ENCODE assay signal across 10 cellular contexts in genomic region chr4:89000844-89001360, GRCh38. TPM values are rescaled to one million over a fixed set of nuclear protein-coding genes. Genes with fewer than 3 reads are reported as not detected.
A peak's percentile ranks its signal among the peaks of the same experiment; 100 is the strongest.
DNase-seq lines count a peak whose midpoint lies in the region; ATAC-seq and TF ChIP-seq lines count a peak whose summit lies in the region.
"Had no signal": no experiment of that assay in that cellular context is flagged by ENCODE, and none has a peak within 500 bp of the region (broad histone marks: within the 10 kb centered on the region; RNA-seq: fewer than 3 reads in every experiment).

No MANE protein-coding gene starts in this region.

- H3K27ac Mint-ChIP-seq in activated CD4-positive, alpha-beta memory T cell treated with anti-CD3 and anti-CD28 coated beads, Interleukin-2, amount 10 ng/mL, durations not matched to agents 7 days and 5 days = no peak overlapping the region

- in situ Hi-C loops in Caki2 (cut with HindIII; ENCODE audit: low pct_unique_long_range_greater_than_20kb, low sequenced_read_pairs) = loop anchor here (25.0 kb wide), 1 partner anchor 189 kb away; no protein-coding TSS in a partner anchor

- ATAC-seq in RWPE2 (ENCODE audit: low read depth) = peak; percentile 84
- ATAC-seq in activated CD4-positive, CD25-positive, alpha-beta regulatory T cell treated with anti-CD3 and anti-CD28 coated beads, Interleukin-2, amount 50 U/mL, for 24 hours = no peak

- H3K36me3 ChIP-seq in RWPE2 (ENCODE audit: low read depth) = no peaks in the 10 kb centered on the region
- H3K36me3 ChIP-seq: gastrocnemius medialis, spleen had no signal

- no peaks in the 10 kb centered on the region for H3K27me3 Mint-ChIP-seq in activated CD4-positive, alpha-beta memory T cell treated with anti-CD3 and anti-CD28 coated beads, Interleukin-2, amount 10 ng/mL, durations not matched to agents 7 days and 5 days

- H3K4me1 Mint-ChIP-seq in activated CD4-positive, alpha-beta memory T cell treated with anti-CD3 and anti-CD28 coated beads, Interleukin-2, amount 10 ng/mL, durations not matched to agents 7 days and 5 days = no peaks in the 10 kb centered on the region

- no peak for TF ChIP-seq CTCF in RWPE2 (IDR thresholded peaks at IDR 0.05; ENCODE audit: poor library complexity, severe bottlenecking)

- no peak overlapping the region for H3K4me3 ChIP-seq in RWPE2 (ENCODE audit: severe bottlenecking)
- H3K4me3 ChIP-seq: gastrocnemius medialis, spleen had no signal

- CTCF ChIA-PET in activated CD4-positive, alpha-beta memory T cell treated with anti-CD3 and anti-CD28 coated beads, Interleukin-2, amount 10 ng/mL, durations not matched to agents 7 days and 5 days (lab: Charles Lee) = interaction anchor here (0.9 kb wide), 1 partner anchor 342 kb away, joined by 3 read pairs; no protein-coding TSS in a partner anchor

- H3K9me3 ChIP-seq in RWPE2 (ENCODE audit: severe bottlenecking) = peaks cover 2% of the 10 kb centered on the region
- H3K9me3 ChIP-seq: gastrocnemius medialis had no signal

- no peaks in the 10 kb centered on the region for H3K9me3 Mint-ChIP-seq in activated CD4-positive, alpha-beta memory T cell treated with anti-CD3 and anti-CD28 coated beads, Interleukin-2, amount 10 ng/mL, durations not matched to agents 7 days and 5 days

- no peak overlapping the region for H3K27ac ChIP-seq in RWPE2 (ENCODE audit: poor library complexity, severe bottlenecking)
- H3K27ac ChIP-seq: gastrocnemius medialis, spleen had no signal

- no peak overlapping the region for H3K4me3 Mint-ChIP-seq in activated CD4-positive, alpha-beta memory T cell treated with anti-CD3 and anti-CD28 coated beads, Interleukin-2, amount 10 ng/mL, durations not matched to agents 7 days and 5 days

- H3K27me3 ChIP-seq in RWPE2 (ENCODE audit: insufficient read depth, poor library complexity, severe bottlenecking) = no peaks in the 10 kb centered on the region
- H3K27me3 ChIP-seq: gastrocnemius medialis, spleen had no signal

- POLR2A ChIA-PET in activated CD4-positive, alpha-beta memory T cell treated with anti-CD3 and anti-CD28 coated beads, Interleukin-2, amount 10 ng/mL, durations not matched to agents 7 days and 5 days (lab: Charles Lee) = no interaction called here

- no peaks in the 10 kb centered on the region for H3K36me3 Mint-ChIP-seq in activated CD4-positive, alpha-beta memory T cell treated with anti-CD3 and anti-CD28 coated beads, Interleukin-2, amount 10 ng/mL, durations not matched to agents 7 days and 5 days (ENCODE audit: low read depth)

- peaks cover 13% of the 10 kb centered on the region for H3K4me1 ChIP-seq in RWPE2 (ENCODE audit: insufficient read depth, poor library complexity, severe bottlenecking)
- H3K4me1 ChIP-seq: spleen had no signal

- DNase-seq in Caki2 (ENCODE audit: low read depth) (peak; percentile 35), NCI-H1092 (lab: John Stamatoyannopoulos, UW) (peak; percentile 97), RWPE2 (ENCODE audit: low spot score) (no peak), glomerular endothelial cell (ENCODE audit: extremely low read depth, low read depth, low spot score) (peak; percentile 81), GM19238 (ENCODE audit: insufficient read length, low spot score) (no peak)
- no peak for DNase-seq in activated CD8-positive, alpha-beta memory T cell treated with anti-CD3 and anti-CD28 coated beads, Interleukin-2, amount 50 U/mL, for 48 hours
- DNase-seq in activated CD4-positive, alpha-beta memory T cell treated with anti-CD3 and anti-CD28 coated beads, Interleukin-2, amount 10 ng/mL, durations not matched to agents 7 days and 5 days = no peak
- DNase-seq: gastrocnemius medialis, spleen had no signal

RNA-seq across cellular contexts. Expression of gene FAM13A, which starts 56.1 kb away (rescaled TPM):
- total RNA-seq in Caki2 (2014; rRNA removed; shearing (Covaris generic); ENCODE audit: low replicate concordance) = 12.7 and 16.7 TPM in 2 replicates
- 4.0 and 7.5 TPM in 2 replicates for total RNA-seq in glomerular endothelial cell
- total RNA-seq in activated CD4-positive, alpha-beta memory T cell treated with anti-CD3 and anti-CD28 coated beads, Interleukin-2, amount 10 ng/mL, durations not matched to agents 7 days and 5 days = 10 to 100 TPM in 1 of 2 experiments, 1 to 10 TPM in 1; 9.5 to 10.1 TPM

Comparison
In these comparisons a context has a peak if more than half of its experiments do, and no peak if none do; other contexts are left out.
1. DNase-seq: peak in Caki2 (single experiment), NCI-H1092 (single experiment) and glomerular endothelial cell (single experiment); none in RWPE2 (single experiment), activated CD8-positive, alpha-beta memory T cell treated with anti-CD3 and anti-CD28 coated beads, Interleukin-2, amount 50 U/mL, for 48 hours (single experiment), activated CD4-positive, alpha-beta memory T cell treated with anti-CD3 and anti-CD28 coated beads, Interleukin-2, amount 10 ng/mL, durations not matched to agents 7 days and 5 days (single experiment) and GM19238 (single experiment).